Comparison of ENCODE assay signal across 17 cellular contexts in genomic region chr9:69476016-69476415, GRCh38.
DNase-seq lines count a peak whose midpoint lies in the region; ATAC-seq and TF ChIP-seq lines count a peak whose summit lies in the region.
"Had no signal": no experiment of that assay in that cellular context is flagged by ENCODE, and none has a peak within 500 bp of the region (broad histone marks: within the 10 kb centered on the region; RNA-seq: fewer than 3 reads in every experiment).

No MANE protein-coding gene starts in this region.

- no peak for TF ChIP-seq POLR2A in suprapubic skin (IDR thresholded peaks at IDR 0.05)

- 64% methylated on average over 6 of the region's 6 CpGs for WGBS in suprapubic skin

- H3K27ac Mint-ChIP-seq in T-helper 17 cell, result peak overlapping the region; percentile 93
- peak overlapping the region in 1 of 6 donors; percentile 33 for H3K27ac Mint-ChIP-seq in immature natural killer cell
- H3K27ac Mint-ChIP-seq: CD4-positive, CD25-positive, alpha-beta regulatory T cell; progenitor cell of endocrine pancreas had no signal

- no peaks in the 10 kb centered on the region for H3K27me3 ChIP-seq in suprapubic skin

- H3K9me3 Mint-ChIP-seq in immature natural killer cell, result no peaks in the 10 kb centered on the region

- H3K4me3 Mint-ChIP-seq in T-helper 17 cell (peak overlapping the region; percentile 82), immature natural killer cell (peak overlapping the region in 4 of 5 donors; percentile 36 to 69 (median 57))
- H3K4me3 Mint-ChIP-seq: CD4-positive, CD25-positive, alpha-beta regulatory T cell had no signal

- no peak for TF ChIP-seq CTCF in suprapubic skin (IDR thresholded peaks at IDR 0.05)

- DNase-seq in NCI-H2171 treated with DMSO at 0.1 percent for 48 hours (lab: John Stamatoyannopoulos, UW) (peak; percentile 2), NCI-H2171 (lab: John Stamatoyannopoulos, UW) (no peak), COLO829 (ENCODE audit: low spot score) (peak; percentile 76), T-helper 17 cell (no peak), immature natural killer cell (peak in 2 of 3 donors; percentile 22 to 33), LoVo (ENCODE audit: low spot score) (no peak), suprapubic skin (ENCODE audit: low spot score in 2 of 2) (no peak), HuH-7.5 (ENCODE audit: low spot score) (no peak)
- DNase-seq: IMR-90; NCI-H1436 treated with DMSO at 0.1 percent for 48 hours; NCI-H524; stimulated activated CD4-positive, alpha-beta T cell treated with anti-CD3 and anti-CD28 coated beads, Interleukin-12 subunit alpha, Interleukin-12 subunit beta, amount 100 ng/mL, for 4 hours; substantia nigra; WERI-Rb-1 had no signal

- no peaks in the 10 kb centered on the region for H3K9me3 ChIP-seq in T-helper 17 cell (ENCODE audit: control insufficient read depth, low read length, poor library complexity, severe bottlenecking)
- H3K9me3 ChIP-seq in suprapubic skin, result no peaks in the 10 kb centered on the region

- ATAC-seq in T-helper 17 cell, result peak; percentile 77

- no peaks in the 10 kb centered on the region for H3K36me3 ChIP-seq in suprapubic skin
- H3K36me3 ChIP-seq: WERI-Rb-1 had no signal

- no peak for TF ChIP-seq EP300 in suprapubic skin (IDR thresholded peaks at IDR 0.05)

- no peak overlapping the region for H3K27ac ChIP-seq in suprapubic skin
- H3K27ac ChIP-seq: 22Rv1, WERI-Rb-1 had no signal

- no peaks in the 10 kb centered on the region for H3K36me3 Mint-ChIP-seq in T-helper 17 cell (ENCODE audit: low read depth)
- H3K36me3 Mint-ChIP-seq in immature natural killer cell, result no peaks in the 10 kb centered on the region
- H3K36me3 Mint-ChIP-seq: CD4-positive, CD25-positive, alpha-beta regulatory T cell had no signal

- H3K27me3 Mint-ChIP-seq in T-helper 17 cell (peaks cover 10% of the 10 kb centered on the region), immature natural killer cell (ENCODE audit: low read depth in 3 of 3) (peaks cover 3 to 16% (median 11%) of the 10 kb centered on the region in 3 donors)
- H3K27me3 Mint-ChIP-seq: CD4-positive, CD25-positive, alpha-beta regulatory T cell; progenitor cell of endocrine pancreas had no signal

- H3K4me1 ChIP-seq in suprapubic skin, result no peaks in the 10 kb centered on the region

- H3K4me1 Mint-ChIP-seq in T-helper 17 cell, result peaks cover 35% of the 10 kb centered on the region
- H3K4me1 Mint-ChIP-seq in immature natural killer cell, result peaks cover 31 to 32% of the 10 kb centered on the region in 2 donors

- H3K4me3 ChIP-seq in suprapubic skin, result no peak overlapping the region

Comparison
In these comparisons a context has a peak if more than half of its experiments do, and no peak if none do; other contexts are left out.
1. DNase-seq: peak in NCI-H2171 treated with DMSO at 0.1 percent for 48 hours (single experiment), COLO829 (single experiment) and immature natural killer cell (2 of 3); none in NCI-H2171 (single experiment), T-helper 17 cell (0 of 3), LoVo (single experiment), suprapubic skin (0 of 2) and HuH-7.5 (single experiment).